ENCODE assay signal across 14 cellular contexts in genomic region chr4:15725608-15726007, GRCh38. TPM values are rescaled to one million over a fixed set of nuclear protein-coding genes. Genes with fewer than 3 reads are reported as not detected.
DNase-seq lines count a peak whose midpoint lies in the region; ATAC-seq and TF ChIP-seq lines count a peak whose summit lies in the region.
"Had no signal": no experiment of that assay in that cellular context is flagged by ENCODE, and none has a peak within 500 bp of the region (broad histone marks: within the 10 kb centered on the region; RNA-seq: fewer than 3 reads in every experiment).

No MANE protein-coding gene starts in this region.

- intact Hi-C loops in sciatic nerve (cut with DNase I) = no loop called here

- CTCF ChIA-PET in HEK293T (lab: Yijun Ruan, JAX) = interaction anchor here (0.6 kb wide), 1 partner anchor 1508 kb away, joined by 3 read pairs; no protein-coding TSS in a partner anchor

- no peak overlapping the region for H3K4me3 Mint-ChIP-seq in central memory CD8-positive, alpha-beta T cell

- H3K27ac Mint-ChIP-seq in central memory CD8-positive, alpha-beta T cell (ENCODE audit: low read depth) = no peak overlapping the region

- DNase-seq in HEK293T (ENCODE audit: extremely low spot score) (no peak), iris pigment epithelial cell (ENCODE audit: low read depth) (peak; percentile 74), sciatic nerve (ENCODE audit: low spot score) (no peak)
- no peak for DNase-seq in central memory CD8-positive, alpha-beta T cell (ENCODE audit: low spot score in 2 of 2)
- no peak for DNase-seq in activated CD8-positive, alpha-beta memory T cell treated with anti-CD3 and anti-CD28 coated beads, Interleukin-2, amount 50 U/mL, for 4 hours
- DNase-seq: AML-193, MM.1S, NCI-H1105, NCI-H187, NCI-H82, SHP77 treated with DMSO at 0.1 percent for 48 hours had no signal

- no peaks in the 10 kb centered on the region for H3K27me3 Mint-ChIP-seq in central memory CD8-positive, alpha-beta T cell

- no peaks in the 10 kb centered on the region for H3K36me3 Mint-ChIP-seq in central memory CD8-positive, alpha-beta T cell (ENCODE audit: insufficient read depth)

- H3K9me3 Mint-ChIP-seq in central memory CD8-positive, alpha-beta T cell = no peaks in the 10 kb centered on the region

- POLR2A ChIA-PET in HEK293T (lab: Yijun Ruan, JAX) = no interaction called here

- no peaks in the 10 kb centered on the region for H3K4me1 Mint-ChIP-seq in central memory CD8-positive, alpha-beta T cell

- peak; percentile 36 for ATAC-seq in central memory CD8-positive, alpha-beta T cell (replicated peaks; ENCODE audit: extremely low read depth, poor library complexity, severe bottlenecking)
- ATAC-seq in sciatic nerve = peak; percentile 21
- ATAC-seq in GM21786 (IDR thresholded peaks at IDR 0.05; ENCODE audit: unreplicated experiment) = no peak
- no peak for ATAC-seq in HG03521 (IDR thresholded peaks at IDR 0.05; ENCODE audit: unreplicated experiment)
- ATAC-seq: HepG2 had no signal

TF ChIP-seq in HEK293T, 16 proteins besides CTCF, POLR2A, EP300 and RAD21:
- TF ChIP-seq ZNF384 (IDR thresholded peaks at IDR 0.05) (peak; percentile 66; the same call in 1 of the 2 replicates), CTBP1 (IDR thresholded peaks at IDR 0.05; ENCODE audit: borderline replicate concordance) (no peak)
TF ChIP-seq in HEK293T: peak in this region for 1.

RNA-seq across cellular contexts. Expression of gene BST1, which starts 22.7 kb away (rescaled TPM):
- 9.1 TPM for total RNA-seq in sciatic nerve

RNA-seq across cellular contexts. Expression of gene FAM200B, which starts 44.0 kb away (rescaled TPM):
- total RNA-seq in sciatic nerve = 42.8 TPM

RNA-seq across cellular contexts. Expression of gene CD38, which starts 52.5 kb away (rescaled TPM):
- 3.4 TPM for total RNA-seq in sciatic nerve
- total RNA-seq: HepG2 had no signal

Comparison
In these comparisons a context has a peak if more than half of its experiments do, and no peak if none do; other contexts are left out.
1. ATAC-seq: peak in central memory CD8-positive, alpha-beta T cell (single experiment) and sciatic nerve (single experiment); none in GM21786 (single experiment) and HG03521 (single experiment).